In the genomic region with DNA sequence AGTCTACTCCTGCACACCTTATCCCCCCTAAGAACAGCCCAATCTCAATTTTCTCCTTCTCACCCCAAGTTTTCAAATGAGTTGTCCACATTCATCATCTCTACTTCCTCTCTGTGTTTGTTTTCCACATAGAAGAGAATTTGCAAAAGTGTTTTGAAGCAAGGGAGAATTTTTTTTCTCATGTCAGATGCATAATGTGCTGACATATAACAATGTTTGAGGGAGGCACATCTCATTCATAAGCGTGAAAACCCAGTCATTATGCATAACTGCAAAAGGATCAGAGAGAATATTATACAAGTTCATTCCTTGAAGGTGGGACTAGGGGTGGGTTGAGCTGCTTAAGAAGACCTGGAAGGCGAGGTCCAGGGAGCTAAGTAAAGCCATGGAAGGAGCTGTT, we compare ENCODE assay signal across 18 cellular contexts.
"Had no signal": no experiment of that assay in that cellular context is flagged by ENCODE, and none has a peak within 500 bp of the region (broad histone marks: within the 10 kb centered on the region; RNA-seq: fewer than 3 reads in every experiment).

No MANE protein-coding gene starts in this region.

- H3K9me3 ChIP-seq: MG63 had no signal

- H3K4me3 ChIP-seq: MG63 had no signal

- DNase-seq: Karpas-422, KG1, MG63, NCI-H1092, NCI-H1105 treated with DMSO at 0.1 percent for 48 hours, NCI-H1417 treated with DMSO at 0.1 percent for 48 hours, NCI-H146, NCI-H1694 treated with DMSO at 0.1 percent for 48 hours, NCI-H1930, NCI-H2081, NCI-H2107, NCI-H2227 treated with DMSO at 0.1 percent for 48 hours, NCI-H524 treated with DMSO at 0.1 percent for 48 hours, NCI-H69, NCI-H774, SHP77 had no signal

- ATAC-seq: SK-N-SH treated with all-trans-retinoic acid at 6 μM for 48 hours had no signal

- H3K27ac ChIP-seq: RWPE1 had no signal

- H3K27me3 ChIP-seq: MG63 had no signal

- H3K36me3 ChIP-seq: MG63 had no signal
